ENCODE assay signal across 9 cellular contexts in genomic region chr2:226031962-226032441, GRCh38.
DNase-seq lines count a peak whose midpoint lies in the region; ATAC-seq and TF ChIP-seq lines count a peak whose summit lies in the region.
"Had no signal": no experiment of that assay in that cellular context is flagged by ENCODE, and none has a peak within 500 bp of the region (broad histone marks: within the 10 kb centered on the region; RNA-seq: fewer than 3 reads in every experiment).

No MANE protein-coding gene starts in this region.

- no peaks in the 10 kb centered on the region for H3K36me3 Mint-ChIP-seq in activated CD8-positive, alpha-beta T cell treated with anti-CD3 and anti-CD28 coated beads for 36 hours (ENCODE audit: low read depth)
- no peaks in the 10 kb centered on the region for H3K36me3 Mint-ChIP-seq in activated CD8-positive, alpha-beta T cell treated with anti-CD3 and anti-CD28 coated beads, Interleukin-2, amount 10 ng/mL, durations not matched to agents 7 days and 5 days (ENCODE audit: low read depth)
- H3K36me3 Mint-ChIP-seq in brain, result no peaks in the 10 kb centered on the region
- no peaks in the 10 kb centered on the region for H3K36me3 Mint-ChIP-seq in activated CD4-positive, alpha-beta T cell treated with anti-CD3 and anti-CD28 coated beads, Interleukin-2, amount 10 ng/mL, durations not matched to agents 24 days and 14 days (ENCODE audit: low read depth)
- H3K36me3 Mint-ChIP-seq in CD4-positive, alpha-beta memory T cell, result no peaks in the 10 kb centered on the region

- peaks cover 4% of the 10 kb centered on the region for H3K27me3 ChIP-seq in CD4-positive, alpha-beta memory T cell (ENCODE audit: insufficient read depth, low read length)

- intact Hi-C loops in activated CD8-positive, alpha-beta T cell treated with anti-CD3 and anti-CD28 coated beads for 36 hours (cut with micrococcal nuclease), result no loop called here
- intact Hi-C loops in activated CD4-positive, alpha-beta T cell treated with anti-CD3 and anti-CD28 coated beads, Interleukin-2, amount 10 ng/mL, durations not matched to agents 24 days and 14 days (cut with micrococcal nuclease), result no loop called here
- intact Hi-C loops in CD4-positive, alpha-beta memory T cell (cut with micrococcal nuclease), result no loop called here

- H3K4me1 ChIP-seq in CD4-positive, alpha-beta memory T cell (ENCODE audit: insufficient read depth, low read length), result no peaks in the 10 kb centered on the region

- ATAC-seq in activated CD8-positive, alpha-beta T cell treated with anti-CD3 and anti-CD28 coated beads for 36 hours, result no peak
- no peak for ATAC-seq in activated CD8-positive, alpha-beta T cell treated with anti-CD3 and anti-CD28 coated beads, Interleukin-2, amount 10 ng/mL, durations not matched to agents 7 days and 5 days

- H3K4me3 ChIP-seq in CD4-positive, alpha-beta memory T cell (ENCODE audit: low read length in 2 of 2), result no peak overlapping the region

- peaks cover 27% of the 10 kb centered on the region for H3K4me1 Mint-ChIP-seq in activated CD8-positive, alpha-beta T cell treated with anti-CD3 and anti-CD28 coated beads for 36 hours (ENCODE audit: low read depth)
- peaks cover 2% of the 10 kb centered on the region for H3K4me1 Mint-ChIP-seq in activated CD8-positive, alpha-beta T cell treated with anti-CD3 and anti-CD28 coated beads, Interleukin-2, amount 10 ng/mL, durations not matched to agents 7 days and 5 days (ENCODE audit: low read depth)
- H3K4me1 Mint-ChIP-seq in brain, result peaks cover 38% of the 10 kb centered on the region
- H3K4me1 Mint-ChIP-seq in activated CD4-positive, alpha-beta T cell treated with anti-CD3 and anti-CD28 coated beads, Interleukin-2, amount 10 ng/mL, durations not matched to agents 24 days and 14 days, result peaks cover 7% of the 10 kb centered on the region
- H3K4me1 Mint-ChIP-seq in CD4-positive, alpha-beta memory T cell, result peaks cover 5 to 17% (median 7%) of the 10 kb centered on the region in 4 donors
- H3K4me1 Mint-ChIP-seq: central memory CD8-positive, alpha-beta T cell had no signal

- H3K4me3 Mint-ChIP-seq in activated CD8-positive, alpha-beta T cell treated with anti-CD3 and anti-CD28 coated beads for 36 hours, result peak overlapping the region; percentile 73
- H3K4me3 Mint-ChIP-seq in activated CD8-positive, alpha-beta T cell treated with anti-CD3 and anti-CD28 coated beads, Interleukin-2, amount 10 ng/mL, durations not matched to agents 7 days and 5 days, result no peak overlapping the region
- peak overlapping the region; percentile 90 to 95 (median 91) for H3K4me3 Mint-ChIP-seq in brain
- H3K4me3 Mint-ChIP-seq in activated CD4-positive, alpha-beta T cell treated with anti-CD3 and anti-CD28 coated beads, Interleukin-2, amount 10 ng/mL, durations not matched to agents 24 days and 14 days, result no peak overlapping the region
- H3K4me3 Mint-ChIP-seq in CD4-positive, alpha-beta memory T cell, result peak overlapping the region in 2 of 8 donors; percentile 33 to 45

- CTCF ChIA-PET in activated CD8-positive, alpha-beta T cell treated with anti-CD3 and anti-CD28 coated beads for 36 hours (lab: Charles Lee), result no interaction called here
- CTCF ChIA-PET in activated CD8-positive, alpha-beta T cell treated with anti-CD3 and anti-CD28 coated beads, Interleukin-2, amount 10 ng/mL, durations not matched to agents 7 days and 5 days (lab: Charles Lee), result no interaction called here
- CTCF ChIA-PET in CD4-positive, alpha-beta memory T cell (lab: Charles Lee; ENCODE audit: partially characterized antibody), result no interaction called here

- peak overlapping the region; percentile 0 for H3K27ac ChIP-seq in temporal lobe (ENCODE audit: low read depth, low read length)
- no peak overlapping the region for H3K27ac ChIP-seq in CD4-positive, alpha-beta memory T cell (ENCODE audit: low read depth, low read length)

- no peak for DNase-seq in activated CD8-positive, alpha-beta T cell treated with anti-CD3 and anti-CD28 coated beads for 36 hours
- DNase-seq in activated CD8-positive, alpha-beta T cell treated with anti-CD3 and anti-CD28 coated beads, Interleukin-2, amount 10 ng/mL, durations not matched to agents 7 days and 5 days, result no peak
- peak; percentile 53 for DNase-seq in islet precursor cell
- no peak for DNase-seq in central memory CD4-positive, alpha-beta T cell
- no peak for DNase-seq in activated CD4-positive, alpha-beta T cell treated with anti-CD3 and anti-CD28 coated beads, Interleukin-2, amount 10 ng/mL, durations not matched to agents 24 days and 14 days
- DNase-seq in CD4-positive, alpha-beta memory T cell, result no peak

- H3K27ac Mint-ChIP-seq in activated CD8-positive, alpha-beta T cell treated with anti-CD3 and anti-CD28 coated beads for 36 hours, result peak overlapping the region; percentile 77
- H3K27ac Mint-ChIP-seq in activated CD8-positive, alpha-beta T cell treated with anti-CD3 and anti-CD28 coated beads, Interleukin-2, amount 10 ng/mL, durations not matched to agents 7 days and 5 days, result no peak overlapping the region
- peak overlapping the region; percentile 86 to 98 (median 94) for H3K27ac Mint-ChIP-seq in brain
- H3K27ac Mint-ChIP-seq in activated CD4-positive, alpha-beta T cell treated with anti-CD3 and anti-CD28 coated beads, Interleukin-2, amount 10 ng/mL, durations not matched to agents 24 days and 14 days, result no peak overlapping the region
- H3K27ac Mint-ChIP-seq in CD4-positive, alpha-beta memory T cell, result no peak overlapping the region

- H3K36me3 ChIP-seq in CD4-positive, alpha-beta memory T cell (ENCODE audit: insufficient read depth, low read length), result no peaks in the 10 kb centered on the region

- H3K9me3 Mint-ChIP-seq in activated CD8-positive, alpha-beta T cell treated with anti-CD3 and anti-CD28 coated beads for 36 hours, result no peaks in the 10 kb centered on the region
- no peaks in the 10 kb centered on the region for H3K9me3 Mint-ChIP-seq in activated CD8-positive, alpha-beta T cell treated with anti-CD3 and anti-CD28 coated beads, Interleukin-2, amount 10 ng/mL, durations not matched to agents 7 days and 5 days (ENCODE audit: insufficient read depth)
- H3K9me3 Mint-ChIP-seq in brain, result peaks cover 3 to 11% (median 7%) of the 10 kb centered on the region in 5 experiments
- H3K9me3 Mint-ChIP-seq in activated CD4-positive, alpha-beta T cell treated with anti-CD3 and anti-CD28 coated beads, Interleukin-2, amount 10 ng/mL, durations not matched to agents 24 days and 14 days, result no peaks in the 10 kb centered on the region
- H3K9me3 Mint-ChIP-seq in CD4-positive, alpha-beta memory T cell, result no peaks in the 10 kb centered on the region
- H3K9me3 Mint-ChIP-seq: central memory CD8-positive, alpha-beta T cell had no signal

- peaks cover 48% of the 10 kb centered on the region for H3K27me3 Mint-ChIP-seq in activated CD8-positive, alpha-beta T cell treated with anti-CD3 and anti-CD28 coated beads for 36 hours
- H3K27me3 Mint-ChIP-seq in activated CD8-positive, alpha-beta T cell treated with anti-CD3 and anti-CD28 coated beads, Interleukin-2, amount 10 ng/mL, durations not matched to agents 7 days and 5 days (ENCODE audit: low read depth), result peaks cover 35% of the 10 kb centered on the region
- H3K27me3 Mint-ChIP-seq in brain, result peaks cover 7% of the 10 kb centered on the region
- peaks cover 40% of the 10 kb centered on the region for H3K27me3 Mint-ChIP-seq in activated CD4-positive, alpha-beta T cell treated with anti-CD3 and anti-CD28 coated beads, Interleukin-2, amount 10 ng/mL, durations not matched to agents 24 days and 14 days
- H3K27me3 Mint-ChIP-seq in CD4-positive, alpha-beta memory T cell, result peaks cover 28 to 30% of the 10 kb centered on the region in 2 donors

- no peak for TF ChIP-seq CTCF in activated CD8-positive, alpha-beta T cell treated with anti-CD3 and anti-CD28 coated beads for 36 hours (IDR thresholded peaks at IDR 0.05)
- TF ChIP-seq CTCF in brain (conservative IDR thresholded peaks at IDR 0.05), result no peak

- POLR2A ChIA-PET in activated CD8-positive, alpha-beta T cell treated with anti-CD3 and anti-CD28 coated beads for 36 hours (lab: Charles Lee), result no interaction called here
- POLR2A ChIA-PET in activated CD8-positive, alpha-beta T cell treated with anti-CD3 and anti-CD28 coated beads, Interleukin-2, amount 10 ng/mL, durations not matched to agents 7 days and 5 days (lab: Charles Lee), result no interaction called here
- POLR2A ChIA-PET in CD4-positive, alpha-beta memory T cell (lab: Charles Lee; ENCODE audit: partially characterized antibody), result no interaction called here

- no peaks in the 10 kb centered on the region for H3K9me3 ChIP-seq in CD4-positive, alpha-beta memory T cell (ENCODE audit: control insufficient read depth in 1 of 2, low read length in 2 of 2)

Comparison
In these comparisons a context has a peak if more than half of its experiments do, and no peak if none do; other contexts are left out.
1. H3K27ac Mint-ChIP-seq: peak in activated CD8-positive, alpha-beta T cell treated with anti-CD3 and anti-CD28 coated beads for 36 hours (single experiment) and brain (5 of 5); none in activated CD8-positive, alpha-beta T cell treated with anti-CD3 and anti-CD28 coated beads, Interleukin-2, amount 10 ng/mL, durations not matched to agents 7 days and 5 days (single experiment), activated CD4-positive, alpha-beta T cell treated with anti-CD3 and anti-CD28 coated beads, Interleukin-2, amount 10 ng/mL, durations not matched to agents 24 days and 14 days (single experiment) and CD4-positive, alpha-beta memory T cell (0 of 7).
2. H3K4me3 Mint-ChIP-seq: peak in activated CD8-positive, alpha-beta T cell treated with anti-CD3 and anti-CD28 coated beads for 36 hours (single experiment) and brain (5 of 5); none in activated CD8-positive, alpha-beta T cell treated with anti-CD3 and anti-CD28 coated beads, Interleukin-2, amount 10 ng/mL, durations not matched to agents 7 days and 5 days (single experiment) and activated CD4-positive, alpha-beta T cell treated with anti-CD3 and anti-CD28 coated beads, Interleukin-2, amount 10 ng/mL, durations not matched to agents 24 days and 14 days (single experiment).